In genomic region chr1:202553560-202554038, GRCh38 we compare ENCODE assay signal across 1 cellular context.
TF ChIP-seq lines count a peak whose summit lies in the region.

No MANE protein-coding gene starts in this region.

TF ChIP-seq in K562, 482 proteins besides CTCF, POLR2A, EP300 and RAD21 (continued from another document and continues in another):
- peak; percentile 82; the same call in 1 of the 2 replicates for TF ChIP-seq ZBTB2 (IDR thresholded peaks at IDR 0.05)
- TF ChIP-seq ZC3H4 (CRISPR knock-in tag; IDR thresholded peaks at IDR 0.05; ENCODE audit: borderline replicate concordance), result no peak
- TF ChIP-seq BDP1 (IDR thresholded peaks at IDR 0.05; ENCODE audit: insufficient read depth, insufficient read length), result no peak
- peak; percentile 68; the same call in 1 of the 2 replicates for TF ChIP-seq ZNF197 (CRISPR knock-in tag; IDR thresholded peaks at IDR 0.05; ENCODE audit: low read depth)
- peak; percentile 93 for TF ChIP-seq MAFG (tag; conservative IDR thresholded peaks at IDR 0.05)
- TF ChIP-seq SAFB2 (IDR thresholded peaks at IDR 0.05; ENCODE audit: borderline replicate concordance, low read depth, low read length, severe bottlenecking), result no peak
- TF ChIP-seq ZNF561 (CRISPR knock-in tag; conservative IDR thresholded peaks at IDR 0.05), result no peak
- no peak for TF ChIP-seq CHD2 (IDR thresholded peaks at IDR 0.05; ENCODE audit: low read depth, low read length)
- no peak for TF ChIP-seq SRSF1 (IDR thresholded peaks at IDR 0.05; ENCODE audit: low read depth, low read length)
- TF ChIP-seq ZNF785 (CRISPR knock-in tag; IDR thresholded peaks at IDR 0.05), result no peak
- no peak for TF ChIP-seq ILK (tag; IDR thresholded peaks at IDR 0.05; ENCODE audit: borderline replicate concordance, low read depth)
- no peak for TF ChIP-seq ZNF224 (CRISPR knock-in tag; IDR thresholded peaks at IDR 0.05)
- no peak for TF ChIP-seq MCM3 (IDR thresholded peaks at IDR 0.05)
- TF ChIP-seq ZBTB34 (CRISPR knock-in tag; IDR thresholded peaks at IDR 0.05), result no peak
- no peak for TF ChIP-seq FOXA1 (IDR thresholded peaks at IDR 0.05; ENCODE audit: borderline replicate concordance)
- TF ChIP-seq CAMTA2 (CRISPR knock-in tag; conservative IDR thresholded peaks at IDR 0.05), result no peak
- TF ChIP-seq SUPT5H (IDR thresholded peaks at IDR 0.05), result no peak
- no peak for TF ChIP-seq DEAF1 (CRISPR knock-in tag; IDR thresholded peaks at IDR 0.05)
- no peak for TF ChIP-seq GTF2A2 (tag; IDR thresholded peaks at IDR 0.05)
- no peak for TF ChIP-seq ETV6 (IDR thresholded peaks at IDR 0.05; ENCODE audit: borderline replicate concordance in 1 of 2, low read depth in 2 of 2, low read length in 1 of 2)
- no peak for TF ChIP-seq ETV6 (CRISPR knock-in tag; IDR thresholded peaks at IDR 0.05; ENCODE audit: borderline replicate concordance)
- no peak for TF ChIP-seq PATZ1 (CRISPR knock-in tag; IDR thresholded peaks at IDR 0.05; ENCODE audit: borderline replicate concordance)
- no peak for TF ChIP-seq FIP1L1 (IDR thresholded peaks at IDR 0.05; ENCODE audit: low read depth, low read length, poor library complexity, severe bottlenecking)
- TF ChIP-seq CBX1 (IDR thresholded peaks at IDR 0.05; ENCODE audit: low read depth), result no peak
- TF ChIP-seq HBP1 (CRISPR knock-in tag; IDR thresholded peaks at IDR 0.05), result no peak; the same call in 1 of the 2 replicates
- no peak for TF ChIP-seq NFXL1 (CRISPR knock-in tag; IDR thresholded peaks at IDR 0.05)
- TF ChIP-seq THRAP3 (IDR thresholded peaks at IDR 0.05; ENCODE audit: borderline replicate concordance), result no peak
- TF ChIP-seq CEBPB (tag; IDR thresholded peaks at IDR 0.05), result no peak
- no peak for TF ChIP-seq ZNF282 (CRISPR knock-in tag; IDR thresholded peaks at IDR 0.05)
- TF ChIP-seq CBX3 (IDR thresholded peaks at IDR 0.05; ENCODE audit: borderline replicate concordance in 1 of 2, low read length in 2 of 2), result peak in 1 of 2 experiments; percentile 46; a peak in 1 of 3 replicates
- TF ChIP-seq PCBP1 (IDR thresholded peaks at IDR 0.05; ENCODE audit: low read depth, low read length, poor library complexity, severe bottlenecking), result no peak
- no peak for TF ChIP-seq ZNF583 (CRISPR knock-in tag; IDR thresholded peaks at IDR 0.05)
- no peak for TF ChIP-seq ARID3B (CRISPR knock-in tag; IDR thresholded peaks at IDR 0.05; ENCODE audit: borderline replicate concordance)
- TF ChIP-seq TOE1 (IDR thresholded peaks at IDR 0.05; ENCODE audit: borderline replicate concordance), result 0 out of 2 replicates have a peak, but pooled peaks have one; percentile 64
- TF ChIP-seq TOE1 (CRISPR knock-in tag; IDR thresholded peaks at IDR 0.05; ENCODE audit: borderline replicate concordance, low read depth), result no peak
- TF ChIP-seq IFI16 (CRISPR knock-in tag; IDR thresholded peaks at IDR 0.05), result no peak
- no peak for TF ChIP-seq PRPF4 (IDR thresholded peaks at IDR 0.05; ENCODE audit: insufficient read depth, low read depth, low read length, poor library complexity, severe bottlenecking)
- no peak for TF ChIP-seq PYGO2 (tag; IDR thresholded peaks at IDR 0.05)
- no peak for TF ChIP-seq XRCC3 (IDR thresholded peaks at IDR 0.05)
- TF ChIP-seq RFX5 (IDR thresholded peaks at IDR 0.05; ENCODE audit: low read depth, low read length), result no peak
- peak; percentile 68 to 90 for TF ChIP-seq AFF1 (IDR thresholded peaks at IDR 0.05; ENCODE audit: low read depth in 1 of 2, partially characterized antibody in 2 of 2)
- peak; percentile 89 for TF ChIP-seq TAF9B (IDR thresholded peaks at IDR 0.05; ENCODE audit: partially characterized antibody)
- peak; percentile 61 for TF ChIP-seq ELF1 (tag; IDR thresholded peaks at IDR 0.05)
- TF ChIP-seq RFX7 (CRISPR knock-in tag; IDR thresholded peaks at IDR 0.05), result no peak
- no peak for TF ChIP-seq AFF4 (CRISPR knock-in tag; IDR thresholded peaks at IDR 0.05)
- TF ChIP-seq ILF3 (IDR thresholded peaks at IDR 0.05; ENCODE audit: borderline replicate concordance), result no peak
- TF ChIP-seq SOX6 (IDR thresholded peaks at IDR 0.05), result peak; percentile 92
- TF ChIP-seq DACH1 (IDR thresholded peaks at IDR 0.05; ENCODE audit: partially characterized antibody), result peak; percentile 79
- no peak for TF ChIP-seq IRF1 (CRISPR knock-in tag; IDR thresholded peaks at IDR 0.05; ENCODE audit: borderline replicate concordance)
